Comparison of ENCODE assay signal across 13 cellular contexts in genomic region chr19:58395979-58396627, GRCh38. TPM values are rescaled to one million over a fixed set of nuclear protein-coding genes. Genes with fewer than 3 reads are reported as not detected.
DNase-seq lines count a peak whose midpoint lies in the region; ATAC-seq, FAIRE-seq and TF ChIP-seq lines count a peak whose summit lies in the region.
"Had no signal": no experiment of that assay in that cellular context is flagged by ENCODE, and none has a peak within 500 bp of the region (broad histone marks: within the 10 kb centered on the region; RNA-seq: fewer than 3 reads in every experiment).

No MANE protein-coding gene starts in this region.

- CTCF ChIA-PET in HepG2 (lab: Yijun Ruan, JAX; ENCODE audit: low intra/inter-chr PET ratio, low total read pairs) = no interaction called here

- H3K79me2 ChIP-seq in HepG2 (ENCODE audit: insufficient read depth, low read length) = peaks cover 3% of the 10 kb centered on the region

- H3K27me3 ChIP-seq in H7 (ENCODE audit: control insufficient read depth, insufficient read depth, low read length) (peaks cover 23% of the 10 kb centered on the region), breast epithelium (peaks cover 0 to 14% of the 10 kb centered on the region in 2 donors), HepG2 (ENCODE audit: control insufficient read depth in 1 of 2, insufficient read depth in 2 of 2, low read length in 2 of 2) (no peaks in the 10 kb centered on the region)

- BruUV-seq in HepG2 (replicated peaks; lab: Mats Ljungman, UMichigan) = no TSS peak

- no peak for TF ChIP-seq RAD21 in HepG2 (CRISPR knock-in tag; IDR thresholded peaks at IDR 0.05)

- no peak for FAIRE-seq in HepG2 (lab: Jason Lieb, UNC)
- FAIRE-seq: HTR-8/SVneo had no signal

- POLR2A ChIA-PET in HepG2 (lab: Yijun Ruan, JAX) = no interaction called here

- intact Hi-C loops in breast epithelium (cut with DNase I; ENCODE audit: low total_unique reads) (no loop called here), HepG2 (cut with micrococcal nuclease; ENCODE audit: unreplicated experiment) (no loop called here), head of caudate nucleus (cut with DNase I) (no loop called here)

- DNase-seq in 8988T = peak; percentile 45
- peak; percentile 81 for DNase-seq in H7
- no peak for DNase-seq in breast epithelium (ENCODE audit: low spot score in 2 of 2)
- no peak for DNase-seq in HepG2 (ENCODE audit: low spot score)
- DNase-seq in OCI-M1 (lab: John Stamatoyannopoulos, UW) = no peak
- DNase-seq in head of caudate nucleus = no peak
- DNase-seq: C1 segment of cervical spinal cord, NCI-H1694 treated with DMSO at 0.1 percent for 48 hours had no signal

- H3K4me1 ChIP-seq in breast epithelium = peaks cover 5 to 7% of the 10 kb centered on the region in 2 donors
- H3K4me1 ChIP-seq in HepG2 (ENCODE audit: insufficient read depth, low read length) = peaks cover 20% of the 10 kb centered on the region

- in situ Hi-C loops in HepG2 (cut with HindIII; ENCODE audit: extremely low pct_ligation_motif_present, low pct_unique_long_range_greater_than_20kb) = no loop called here

- no peaks in the 10 kb centered on the region for H3K9me3 ChIP-seq in breast epithelium
- H3K9me3 ChIP-seq in HepG2 (ENCODE audit: low read length) = no peaks in the 10 kb centered on the region
- H3K9me3 ChIP-seq: gastroesophageal sphincter had no signal

- no peak overlapping the region for H2AFZ ChIP-seq in HepG2 (ENCODE audit: low read length)

- no peak for TF ChIP-seq EP300 in HepG2 (IDR thresholded peaks at IDR 0.05; ENCODE audit: low read depth in 2 of 2, low read length in 2 of 2)
- no peak for TF ChIP-seq EP300 in HepG2 (CRISPR knock-in tag; IDR thresholded peaks at IDR 0.05; ENCODE audit: borderline replicate concordance)

- H3K9ac ChIP-seq in HepG2 (ENCODE audit: insufficient read depth, low read depth, low read length) = no peak overlapping the region

- no peak for TF ChIP-seq CTCF in breast epithelium (IDR thresholded peaks at IDR 0.05)
- no peak for TF ChIP-seq CTCF in HepG2 (CRISPR knock-in tag; IDR thresholded peaks at IDR 0.05)

- H4K20me1 ChIP-seq in HepG2 (ENCODE audit: insufficient read depth, low read length) = peaks cover 23% of the 10 kb centered on the region; the same call in 1 of the 2 replicates

- peak; percentile 4 for ATAC-seq in HepG2
- no peak for ATAC-seq in HG03520 (IDR thresholded peaks at IDR 0.05; ENCODE audit: unreplicated experiment)
- ATAC-seq in GM19467 (IDR thresholded peaks at IDR 0.05; ENCODE audit: unreplicated experiment) = no peak
- ATAC-seq: gastroesophageal sphincter had no signal

- H3K27ac ChIP-seq in breast epithelium = peak overlapping the region in 1 of 2 donors; percentile 45
- no peak overlapping the region for H3K27ac ChIP-seq in HepG2 (ENCODE audit: extremely low read length, insufficient read depth, low read length)
- H3K27ac ChIP-seq: gastroesophageal sphincter had no signal

- H3K36me3 ChIP-seq in H7 (replicated peaks; ENCODE audit: control insufficient read depth, insufficient read depth, low read length) = peaks cover 19% of the 10 kb centered on the region
- H3K36me3 ChIP-seq in breast epithelium = no peaks in the 10 kb centered on the region
- H3K36me3 ChIP-seq in HepG2 (replicated peaks in 1 of 2; ENCODE audit: control insufficient read depth in 1 of 2, insufficient read depth in 2 of 2, low read length in 2 of 2) = peaks cover 12 to 41% of the 10 kb centered on the region in 2 experiments

- TF ChIP-seq POLR2A in breast epithelium (IDR thresholded peaks at IDR 0.05) (no peak), HepG2 (IDR thresholded peaks at IDR 0.05; ENCODE audit: insufficient read depth in 1 of 2, low read depth in 2 of 2, low read length in 2 of 2) (0 out of 4 replicates have a peak, but pooled peaks of 1 of the 2 experiments have one; percentile 1)

- H3K4me3 ChIP-seq in H7 (ENCODE audit: insufficient read depth, low read depth, low read length) (peak overlapping the region; percentile 40), breast epithelium (peak overlapping the region in 2 of 3 donors; percentile 44 to 66), HepG2 (replicated peaks in 1 of 3; ENCODE audit: insufficient read depth in 1 of 3, low read depth in 2 of 3, low read length in 3 of 3) (no peak overlapping the region)

- 98% methylated on average over 73 of the region's 75 CpGs for WGBS in HepG2 (ENCODE audit: low lambda C conversion rate)

- H3K4me2 ChIP-seq in HepG2 (ENCODE audit: low read depth, low read length) = no peak overlapping the region

RNA-seq across cellular contexts. Expression of gene RNF225, which starts 0.6 kb away (rescaled TPM):
- total RNA-seq in H7 (2014; rRNA removed; shearing (Covaris generic)) = 0.70 TPM in 1 of 2 replicates, not detected in the other
- total RNA-seq in breast epithelium = 1 to 10 TPM in 1 of 3 donors, not detected in 2; 2.9 TPM
- total RNA-seq in HepG2 (2016; rRNA removed; fragmentation: Illumina TruSeq; extraction: Trizol) = not detected in 2 replicates
- total RNA-seq in HepG2 (2016; cell fraction: cytosol; rRNA removed; fragmentation: Illumina TruSeq; extraction: Trizol; ENCODE audit: low read depth) = not detected in 2 replicates
- not detected in 2 replicates for total RNA-seq in HepG2 (2016; cell fraction: insoluble cytoplasmic fraction; rRNA removed; fragmentation: Illumina TruSeq; extraction: Trizol)
- total RNA-seq in HepG2 (2016; cell fraction: membrane; rRNA removed; fragmentation: Illumina TruSeq; extraction: Trizol) = not detected in 2 replicates
- not detected in 2 replicates for total RNA-seq in HepG2 (2016; cell fraction: nucleus; rRNA removed; fragmentation: Illumina TruSeq; extraction: Trizol)
- polyA plus RNA-seq in HepG2 (2011; rRNA removed) = not detected in 2 replicates
- not detected in 2 replicates for polyA plus RNA-seq in HepG2 (2011; cell fraction: cytosol; rRNA removed)
- polyA plus RNA-seq in HepG2 (2011; cell fraction: nucleus; rRNA removed) = 0.57 and 1.5 TPM in 2 replicates
- not detected in 2 replicates for polyA plus RNA-seq in HepG2 (2012)
- polyA plus RNA-seq in HepG2 (2016; cell fraction: cytosol; fragmentation: Illumina TruSeq; extraction: Trizol; ENCODE audit: low read depth) = not detected in 2 replicates
- polyA plus RNA-seq in HepG2 (2016; cell fraction: insoluble cytoplasmic fraction; fragmentation: Illumina TruSeq; extraction: Trizol; ENCODE audit: low read depth) = not detected in 2 replicates
- polyA plus RNA-seq in HepG2 (2016; cell fraction: membrane; fragmentation: Illumina TruSeq; extraction: Trizol; ENCODE audit: low read depth) = not detected in 2 replicates
- polyA plus RNA-seq in HepG2 (2016; cell fraction: nucleus; fragmentation: Illumina TruSeq; extraction: Trizol; ENCODE audit: insufficient read depth, low read depth) = not detected in 2 replicates
- 0.80 TPM in 1 of 2 replicates, not detected in the other for polyA minus RNA-seq in HepG2 (2011; rRNA and poly(A)+ RNA removed; ENCODE audit: low replicate concordance)
- not detected in 2 replicates for polyA minus RNA-seq in HepG2 (2011; cell fraction: cytosol; rRNA and poly(A)+ RNA removed)
- polyA minus RNA-seq in HepG2 (2011; cell fraction: nucleus; rRNA and poly(A)+ RNA removed) = 1.5 and 2.4 TPM in 2 replicates
- total RNA-seq: mucosa of gallbladder had no signal

RNA-seq across cellular contexts. Expression of gene RPS5, which starts 9.0 kb away (rescaled TPM):
- total RNA-seq in H7 (2014; rRNA removed; shearing (Covaris generic)) = 2,794 and 2,937 TPM in 2 replicates
- 1,000 to 10,000 TPM; 1,794 to 2,659 (median 2,022) TPM for total RNA-seq in breast epithelium
- total RNA-seq in HepG2 (2016; rRNA removed; fragmentation: Illumina TruSeq; extraction: Trizol) = 1,544 and 1,715 TPM in 2 replicates
- 2,017 and 2,110 TPM in 2 replicates for total RNA-seq in HepG2 (2016; cell fraction: cytosol; rRNA removed; fragmentation: Illumina TruSeq; extraction: Trizol; ENCODE audit: low read depth)
- 1,517 and 1,921 TPM in 2 replicates for total RNA-seq in HepG2 (2016; cell fraction: insoluble cytoplasmic fraction; rRNA removed; fragmentation: Illumina TruSeq; extraction: Trizol)
- total RNA-seq in HepG2 (2016; cell fraction: membrane; rRNA removed; fragmentation: Illumina TruSeq; extraction: Trizol) = 2,939 and 3,145 TPM in 2 replicates
- 614 and 724 TPM in 2 replicates for total RNA-seq in HepG2 (2016; cell fraction: nucleus; rRNA removed; fragmentation: Illumina TruSeq; extraction: Trizol)
- 4,145 and 4,408 TPM in 2 replicates for polyA plus RNA-seq in HepG2 (2011; rRNA removed)
- polyA plus RNA-seq in HepG2 (2011; cell fraction: cytosol; rRNA removed) = 3,539 and 5,584 TPM in 2 replicates
- 1,780 and 1,928 TPM in 2 replicates for polyA plus RNA-seq in HepG2 (2011; cell fraction: nucleus; rRNA removed)
- polyA plus RNA-seq in HepG2 (2012) = 1,706 and 1,819 TPM in 2 replicates
- 2,310 and 2,596 TPM in 2 replicates for polyA plus RNA-seq in HepG2 (2016; cell fraction: cytosol; fragmentation: Illumina TruSeq; extraction: Trizol; ENCODE audit: low read depth)
- 1,782 and 1,827 TPM in 2 replicates for polyA plus RNA-seq in HepG2 (2016; cell fraction: insoluble cytoplasmic fraction; fragmentation: Illumina TruSeq; extraction: Trizol; ENCODE audit: low read depth)
- 3,073 and 3,180 TPM in 2 replicates for polyA plus RNA-seq in HepG2 (2016; cell fraction: membrane; fragmentation: Illumina TruSeq; extraction: Trizol; ENCODE audit: low read depth)
- polyA plus RNA-seq in HepG2 (2016; cell fraction: nucleus; fragmentation: Illumina TruSeq; extraction: Trizol; ENCODE audit: insufficient read depth, low read depth) = 1,095 and 1,142 TPM in 2 replicates
- 2,710 and 3,749 TPM in 2 replicates for polyA minus RNA-seq in HepG2 (2011; rRNA and poly(A)+ RNA removed; ENCODE audit: low replicate concordance)
- 541 and 557 TPM in 2 replicates for polyA minus RNA-seq in HepG2 (2011; cell fraction: cytosol; rRNA and poly(A)+ RNA removed)
- polyA minus RNA-seq in HepG2 (2011; cell fraction: nucleus; rRNA and poly(A)+ RNA removed) = 340 and 381 TPM in 2 replicates

RNA-seq across cellular contexts. Expression of gene ZNF584, which starts 12.3 kb away (rescaled TPM):
- total RNA-seq in H7 (2014; rRNA removed; shearing (Covaris generic)) = 3.7 and 10.2 TPM in 2 replicates
- 10 to 100 TPM; 13.6 to 16.1 (median 15.8) TPM for total RNA-seq in breast epithelium
- 6.8 and 7.0 TPM in 2 replicates for total RNA-seq in HepG2 (2016; rRNA removed; fragmentation: Illumina TruSeq; extraction: Trizol)
- 2.7 and 3.0 TPM in 2 replicates for total RNA-seq in HepG2 (2016; cell fraction: cytosol; rRNA removed; fragmentation: Illumina TruSeq; extraction: Trizol; ENCODE audit: low read depth)
- 7.0 and 7.6 TPM in 2 replicates for total RNA-seq in HepG2 (2016; cell fraction: insoluble cytoplasmic fraction; rRNA removed; fragmentation: Illumina TruSeq; extraction: Trizol)
- total RNA-seq in HepG2 (2016; cell fraction: membrane; rRNA removed; fragmentation: Illumina TruSeq; extraction: Trizol) = 5.6 and 7.1 TPM in 2 replicates
- 4.6 and 6.5 TPM in 2 replicates for total RNA-seq in HepG2 (2016; cell fraction: nucleus; rRNA removed; fragmentation: Illumina TruSeq; extraction: Trizol)
- polyA plus RNA-seq in HepG2 (2011; rRNA removed) = 2.4 and 3.3 TPM in 2 replicates
- polyA plus RNA-seq in HepG2 (2011; cell fraction: cytosol; rRNA removed) = 2.2 and 2.4 TPM in 2 replicates
- polyA plus RNA-seq in HepG2 (2011; cell fraction: nucleus; rRNA removed) = 2.7 and 3.7 TPM in 2 replicates
- polyA plus RNA-seq in HepG2 (2012) = 2.1 and 2.6 TPM in 2 replicates
- polyA plus RNA-seq in HepG2 (2016; cell fraction: cytosol; fragmentation: Illumina TruSeq; extraction: Trizol; ENCODE audit: low read depth) = 1.5 and 2.0 TPM in 2 replicates
- 4.1 and 4.8 TPM in 2 replicates for polyA plus RNA-seq in HepG2 (2016; cell fraction: insoluble cytoplasmic fraction; fragmentation: Illumina TruSeq; extraction: Trizol; ENCODE audit: low read depth)
- 2.5 and 4.0 TPM in 2 replicates for polyA plus RNA-seq in HepG2 (2016; cell fraction: membrane; fragmentation: Illumina TruSeq; extraction: Trizol; ENCODE audit: low read depth)
- 6.0 and 6.2 TPM in 2 replicates for polyA plus RNA-seq in HepG2 (2016; cell fraction: nucleus; fragmentation: Illumina TruSeq; extraction: Trizol; ENCODE audit: insufficient read depth, low read depth)
- 5.5 and 35.4 TPM in 2 replicates for polyA minus RNA-seq in HepG2 (2011; rRNA and poly(A)+ RNA removed; ENCODE audit: low replicate concordance)
- 2.7 and 2.9 TPM in 2 replicates for polyA minus RNA-seq in HepG2 (2011; cell fraction: cytosol; rRNA and poly(A)+ RNA removed)
- polyA minus RNA-seq in HepG2 (2011; cell fraction: nucleus; rRNA and poly(A)+ RNA removed) = 4.2 and 4.6 TPM in 2 replicates

RNA-seq across cellular contexts. Expression of gene ZNF837, which starts 15.3 kb away (rescaled TPM):
- total RNA-seq in H7 (2014; rRNA removed; shearing (Covaris generic)) = 4.4 and 7.7 TPM in 2 replicates
- total RNA-seq in breast epithelium (1 to 10 TPM; 1.3 to 6.6 (median 2.3) TPM), HepG2 (2016; rRNA removed; fragmentation: Illumina TruSeq; extraction: Trizol) (0.73 and 1.3 TPM in 2 replicates)
- total RNA-seq in HepG2 (2016; cell fraction: cytosol; rRNA removed; fragmentation: Illumina TruSeq; extraction: Trizol; ENCODE audit: low read depth) = 0.71 and 0.79 TPM in 2 replicates
- total RNA-seq in HepG2 (2016; cell fraction: insoluble cytoplasmic fraction; rRNA removed; fragmentation: Illumina TruSeq; extraction: Trizol) = 0.68 and 1.8 TPM in 2 replicates
- 1.5 and 2.2 TPM in 2 replicates for total RNA-seq in HepG2 (2016; cell fraction: membrane; rRNA removed; fragmentation: Illumina TruSeq; extraction: Trizol)
- 1.0 and 1.6 TPM in 2 replicates for total RNA-seq in HepG2 (2016; cell fraction: nucleus; rRNA removed; fragmentation: Illumina TruSeq; extraction: Trizol)
- polyA plus RNA-seq in HepG2 (2011; rRNA removed) = 0.29 and 0.69 TPM in 2 replicates
- 0.37 and 0.87 TPM in 2 replicates for polyA plus RNA-seq in HepG2 (2011; cell fraction: cytosol; rRNA removed)
- polyA plus RNA-seq in HepG2 (2011; cell fraction: nucleus; rRNA removed) = 1.6 TPM in 2 replicates
- polyA plus RNA-seq in HepG2 (2012) = 0.47 and 0.56 TPM in 2 replicates
- polyA plus RNA-seq in HepG2 (2016; cell fraction: cytosol; fragmentation: Illumina TruSeq; extraction: Trizol; ENCODE audit: low read depth) = 0.55 and 0.72 TPM in 2 replicates
- polyA plus RNA-seq in HepG2 (2016; cell fraction: insoluble cytoplasmic fraction; fragmentation: Illumina TruSeq; extraction: Trizol; ENCODE audit: low read depth) = 0.70 and 0.97 TPM in 2 replicates
- 0.61 and 0.99 TPM in 2 replicates for polyA plus RNA-seq in HepG2 (2016; cell fraction: membrane; fragmentation: Illumina TruSeq; extraction: Trizol; ENCODE audit: low read depth)
- 0.38 and 1.3 TPM in 2 replicates for polyA plus RNA-seq in HepG2 (2016; cell fraction: nucleus; fragmentation: Illumina TruSeq; extraction: Trizol; ENCODE audit: insufficient read depth, low read depth)
- polyA minus RNA-seq in HepG2 (2011; rRNA and poly(A)+ RNA removed; ENCODE audit: low replicate concordance) = 0.47 and 1.0 TPM in 2 replicates
- 0.44 and 0.69 TPM in 2 replicates for polyA minus RNA-seq in HepG2 (2011; cell fraction: cytosol; rRNA and poly(A)+ RNA removed)
- polyA minus RNA-seq in HepG2 (2011; cell fraction: nucleus; rRNA and poly(A)+ RNA removed) = 0.25 and 0.90 TPM in 2 replicates

RNA-seq across cellular contexts. Expression of gene ZNF497, which starts 33.6 kb away (rescaled TPM):
- total RNA-seq in H7 (2014; rRNA removed; shearing (Covaris generic)) = 3.0 and 3.2 TPM in 2 replicates
- 1 to 10 TPM in 2 of 3 donors, under 1 TPM in 1; 0.80 to 5.3 (median 3.6) TPM for total RNA-seq in breast epithelium
- 1.1 and 1.9 TPM in 2 replicates for total RNA-seq in HepG2 (2016; rRNA removed; fragmentation: Illumina TruSeq; extraction: Trizol)
- total RNA-seq in HepG2 (2016; cell fraction: cytosol; rRNA removed; fragmentation: Illumina TruSeq; extraction: Trizol; ENCODE audit: low read depth) = 0.10 and 0.53 TPM in 2 replicates
- 1.4 and 1.9 TPM in 2 replicates for total RNA-seq in HepG2 (2016; cell fraction: insoluble cytoplasmic fraction; rRNA removed; fragmentation: Illumina TruSeq; extraction: Trizol)
- total RNA-seq in HepG2 (2016; cell fraction: membrane; rRNA removed; fragmentation: Illumina TruSeq; extraction: Trizol) = 0.76 and 0.77 TPM in 2 replicates
- total RNA-seq in HepG2 (2016; cell fraction: nucleus; rRNA removed; fragmentation: Illumina TruSeq; extraction: Trizol) = 1.4 and 2.1 TPM in 2 replicates
- polyA plus RNA-seq in HepG2 (2011; rRNA removed) = 1.5 and 1.8 TPM in 2 replicates
- 0.74 and 1.2 TPM in 2 replicates for polyA plus RNA-seq in HepG2 (2011; cell fraction: cytosol; rRNA removed)
- 9.3 and 11.8 TPM in 2 replicates for polyA plus RNA-seq in HepG2 (2011; cell fraction: nucleus; rRNA removed)
- polyA plus RNA-seq in HepG2 (2012) = 0.83 and 1.1 TPM in 2 replicates
- 0.10 and 0.16 TPM in 2 replicates for polyA plus RNA-seq in HepG2 (2016; cell fraction: cytosol; fragmentation: Illumina TruSeq; extraction: Trizol; ENCODE audit: low read depth)
- polyA plus RNA-seq in HepG2 (2016; cell fraction: insoluble cytoplasmic fraction; fragmentation: Illumina TruSeq; extraction: Trizol; ENCODE audit: low read depth) = 0.84 and 1.1 TPM in 2 replicates
- polyA plus RNA-seq in HepG2 (2016; cell fraction: membrane; fragmentation: Illumina TruSeq; extraction: Trizol; ENCODE audit: low read depth) = 0.37 and 0.49 TPM in 2 replicates
- polyA plus RNA-seq in HepG2 (2016; cell fraction: nucleus; fragmentation: Illumina TruSeq; extraction: Trizol; ENCODE audit: insufficient read depth, low read depth) = 3.8 and 4.5 TPM in 2 replicates
- polyA minus RNA-seq in HepG2 (2011; rRNA and poly(A)+ RNA removed; ENCODE audit: low replicate concordance) = 3.8 and 4.0 TPM in 2 replicates
- polyA minus RNA-seq in HepG2 (2011; cell fraction: cytosol; rRNA and poly(A)+ RNA removed) = 0.40 and 0.79 TPM in 2 replicates
- 2.7 and 3.0 TPM in 2 replicates for polyA minus RNA-seq in HepG2 (2011; cell fraction: nucleus; rRNA and poly(A)+ RNA removed)

Comparison
In these comparisons a context has a peak if more than half of its experiments do, and no peak if none do; other contexts are left out.
1. DNase-seq: peak in 8988T (single experiment) and H7 (single experiment); none in breast epithelium (0 of 2), HepG2 (single experiment), OCI-M1 (single experiment) and head of caudate nucleus (0 of 42).
2. H3K4me3 ChIP-seq: peak in H7 (single experiment) and breast epithelium (2 of 3); none in HepG2 (0 of 3).